ENCODE assay signal across 8 cellular contexts in genomic region chr17:66964930-66965800, GRCh38. TPM values are rescaled to one million over a fixed set of nuclear protein-coding genes. Genes with fewer than 3 reads are reported as not detected.
DNase-seq lines count a peak whose midpoint lies in the region; ATAC-seq and TF ChIP-seq lines count a peak whose summit lies in the region.

No MANE protein-coding gene starts in this region.

- peaks cover 0 to 4% of the 10 kb centered on the region in 2 donors for H3K9me3 ChIP-seq in lung (ENCODE audit: control insufficient read depth in 2 of 2, insufficient read depth in 1 of 2, low read length in 1 of 2)
- no peaks in the 10 kb centered on the region for H3K9me3 ChIP-seq in tibial artery

- ATAC-seq in lung (ENCODE audit: insufficient read depth, low FRiP score) (no peak), HG02885 (IDR thresholded peaks at IDR 0.05; ENCODE audit: poor library complexity, unreplicated experiment) (no peak), GM18873 (IDR thresholded peaks at IDR 0.05; ENCODE audit: low FRiP score, unreplicated experiment) (no peak)

- in situ Hi-C loops in T47D (cut with HindIII; ENCODE audit: low pct_unique_long_range_greater_than_20kb, low sequenced_read_pairs), result no loop called here

- H3K4me3 ChIP-seq in GM06990 (replicated peaks; ENCODE audit: low read depth, low read length) (peak overlapping the region; percentile 40), lung (peak overlapping the region; percentile 55), tibial artery (peak overlapping the region; percentile 31 to 51)

- H3K36me3 ChIP-seq in GM06990 (ENCODE audit: control insufficient read depth, insufficient read depth, low read length) (no peaks in the 10 kb centered on the region), lung (ENCODE audit: control insufficient read depth in 2 of 2, insufficient read depth in 2 of 2, low read length in 2 of 2) (no peaks in the 10 kb centered on the region), tibial artery (no peaks in the 10 kb centered on the region)

- TF ChIP-seq CTCF in GM06990 (IDR thresholded peaks at IDR 0.05; ENCODE audit: insufficient read depth, low read length, poor library complexity, severe bottlenecking) (no peak), lung (IDR thresholded peaks at IDR 0.05; ENCODE audit: control extremely low read depth, extremely low read depth) (no peak), tibial artery (IDR thresholded peaks at IDR 0.05) (no peak)

- intact Hi-C loops in tibial artery (cut with DNase I; ENCODE audit: low total_unique reads), result no loop called here

- DNase-seq in GM06990 (ENCODE audit: extremely low read depth, insufficient read length) (no peak), NCI-H2227 treated with DMSO at 0.1 percent for 48 hours (lab: John Stamatoyannopoulos, UW) (peak; percentile 80), T47D (ENCODE audit: low read depth in 1 of 2, low spot score in 1 of 2) (peak; percentile 79 to 98), lung (ENCODE audit: low spot score) (no peak), tibial artery (no peak)
- no peak for DNase-seq in activated CD4-positive, CD25-positive, alpha-beta regulatory T cell (lab: John Stamatoyannopoulos, UW)

- H3K27ac ChIP-seq in lung (ENCODE audit: low read depth in 1 of 2, low read length in 1 of 2) (peak overlapping the region in 1 of 2 donors; percentile 63), tibial artery (no peak overlapping the region)

- H3K4me1 ChIP-seq in lung (ENCODE audit: control insufficient read depth in 2 of 2, insufficient read depth in 2 of 2, low read length in 2 of 2), result peaks cover 0 to 16% of the 10 kb centered on the region in 2 donors
- peaks cover 0 to 24% (median 17%) of the 10 kb centered on the region in 4 donors for H3K4me1 ChIP-seq in tibial artery

- WGBS in lung, 2 donors, result 1 to 2% methylated on average over 49 to 92 of the region's 92 CpGs

- H3K27me3 ChIP-seq in GM06990 (replicated peaks; ENCODE audit: control insufficient read depth, insufficient read depth, low read length) (peaks cover 6% of the 10 kb centered on the region), lung (ENCODE audit: control insufficient read depth, insufficient read depth) (peaks cover 3% of the 10 kb centered on the region), tibial artery (peaks cover 0 to 88% of the 10 kb centered on the region in 2 donors)

RNA-seq across cellular contexts. Expression of gene CACNG4, which starts 0.7 kb away (rescaled TPM):
- total RNA-seq in lung, result 1 to 10 TPM; 2.3 to 5.4 TPM
- polyA plus RNA-seq in lung, result 1 to 10 TPM; 2.8 to 9.4 TPM

Comparison
In these comparisons a context has a peak if more than half of its experiments do, and no peak if none do; other contexts are left out.
1. DNase-seq: peak in NCI-H2227 treated with DMSO at 0.1 percent for 48 hours (single experiment) and T47D (2 of 2); none in GM06990 (single experiment), lung (single experiment), tibial artery (0 of 2) and activated CD4-positive, CD25-positive, alpha-beta regulatory T cell (0 of 4).
2. Peak in every context shown above with its lines, with median percentiles within 50 percentile points of each other: H3K4me3 ChIP-seq.